Comparison of ENCODE assay signal across 10 cellular contexts in the genomic region with DNA sequence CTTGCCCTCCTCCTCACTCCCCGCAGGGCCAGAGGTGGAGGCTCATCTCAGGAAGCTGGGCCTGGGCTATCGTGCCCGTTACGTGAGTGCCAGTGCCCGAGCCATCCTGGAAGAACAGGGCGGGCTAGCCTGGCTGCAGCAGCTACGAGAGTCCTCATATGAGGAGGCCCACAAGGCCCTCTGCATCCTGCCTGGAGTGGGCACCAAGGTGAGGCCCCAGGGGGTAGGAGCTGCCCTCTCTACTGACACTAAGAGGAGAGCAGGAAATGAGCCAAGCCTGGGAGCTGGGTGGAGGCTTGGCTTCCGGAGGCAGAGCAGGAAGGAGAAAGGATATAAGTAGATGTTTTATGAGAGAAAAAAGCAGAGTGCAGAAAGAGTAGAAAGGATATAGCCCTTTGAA. TPM values are rescaled to one million over a fixed set of nuclear protein-coding genes. Genes with fewer than 3 reads are reported as not detected.
A peak's percentile ranks its signal among the peaks of the same experiment; 100 is the strongest.
DNase-seq lines count a peak whose midpoint lies in the region; ATAC-seq, FAIRE-seq and TF ChIP-seq lines count a peak whose summit lies in the region.
"Had no signal": no experiment of that assay in that cellular context is flagged by ENCODE, and none has a peak within 500 bp of the region (broad histone marks: within the 10 kb centered on the region; RNA-seq: fewer than 3 reads in every experiment).

No MANE protein-coding gene starts in this region.

- H3K4me2 ChIP-seq in OCI-LY7 (ENCODE audit: low read length) (peak overlapping the region; percentile 28; the same call in 1 of the 2 replicates), HepG2 (ENCODE audit: low read depth, low read length) (no peak overlapping the region)

- H3K9me2 ChIP-seq in OCI-LY7 (ENCODE audit: insufficient read depth, low read length) = no peaks in the 10 kb centered on the region

- no peak for FAIRE-seq in HepG2 (lab: Jason Lieb, UNC)

- H4K20me1 ChIP-seq in OCI-LY7 (ENCODE audit: insufficient read depth, low read length) = no peaks in the 10 kb centered on the region
- H4K20me1 ChIP-seq in HepG2 (ENCODE audit: insufficient read depth, low read length) = no peaks in the 10 kb centered on the region

- H3K27me3 Mint-ChIP-seq in activated T-cell treated with anti-CD3 and anti-CD28 coated beads, Interleukin-2, amount 50 U/mL, for 24 hours = no peaks in the 10 kb centered on the region

- H2AFZ ChIP-seq in OCI-LY7 (ENCODE audit: low read length) = no peak overlapping the region
- H2AFZ ChIP-seq in HepG2 (ENCODE audit: low read length) = no peak overlapping the region

- H3K79me2 ChIP-seq in OCI-LY7 (ENCODE audit: insufficient read depth, low read depth, low read length) (peaks cover 19% of the 10 kb centered on the region), HepG2 (ENCODE audit: insufficient read depth, low read length) (peaks cover 13% of the 10 kb centered on the region)

- H3K9me3 ChIP-seq in OCI-LY7 (ENCODE audit: low read length) (no peaks in the 10 kb centered on the region), HepG2 (ENCODE audit: low read length) (no peaks in the 10 kb centered on the region)
- H3K9me3 ChIP-seq: MG63 had no signal

- TF ChIP-seq CTCF in OCI-LY7 (conservative IDR thresholded peaks at IDR 0.05; ENCODE audit: low read length) (no peak), HepG2 (CRISPR knock-in tag; IDR thresholded peaks at IDR 0.05) (no peak)

- peaks cover 92% of the 10 kb centered on the region for H3K36me3 Mint-ChIP-seq in activated T-cell treated with anti-CD3 and anti-CD28 coated beads, Interleukin-2, amount 50 U/mL, for 24 hours (ENCODE audit: low read depth)
- peaks cover 98% of the 10 kb centered on the region for H3K36me3 Mint-ChIP-seq in stimulated activated effector memory CD8-positive, alpha-beta T cell treated with anti-CD3 and anti-CD28 coated beads, Interleukin-12 subunit alpha, Interleukin-12 subunit beta, amount 100 ng/mL, for 72 hours

- POLR2A ChIA-PET in OCI-LY7 (lab: Charles Lee) = interaction anchor here (0.5 to 2.3 kb wide), 3 partner anchors 20 to 84 kb away, joined by 3 to 7 read pairs (median 6); no protein-coding TSS in a partner anchor
- POLR2A ChIA-PET in HepG2 (lab: Yijun Ruan, JAX) = interaction anchor here (1.4 to 1.8 kb wide), 3 partner anchors 14 to 22 kb away, joined by 3 to 6 read pairs (median 5); a partner anchor contains a TSS

- H3K4me1 Mint-ChIP-seq in activated T-cell treated with anti-CD3 and anti-CD28 coated beads, Interleukin-2, amount 50 U/mL, for 24 hours (ENCODE audit: low read depth) = peaks cover 40% of the 10 kb centered on the region
- peaks cover 47% of the 10 kb centered on the region for H3K4me1 Mint-ChIP-seq in stimulated activated effector memory CD8-positive, alpha-beta T cell treated with anti-CD3 and anti-CD28 coated beads, Interleukin-12 subunit alpha, Interleukin-12 subunit beta, amount 100 ng/mL, for 72 hours

- no peaks in the 10 kb centered on the region for H3K27me3 ChIP-seq in HepG2 (ENCODE audit: control insufficient read depth in 1 of 2, insufficient read depth in 2 of 2, low read length in 2 of 2)
- H3K27me3 ChIP-seq: MG63 had no signal

- H3K9ac ChIP-seq in HepG2 (ENCODE audit: insufficient read depth, low read depth, low read length) = no peak overlapping the region

- CTCF ChIA-PET in OCI-LY7 (lab: Charles Lee; ENCODE audit: unreplicated experiment) (no interaction called here), HepG2 (lab: Yijun Ruan, JAX; ENCODE audit: low intra/inter-chr PET ratio, low total read pairs) (no interaction called here)

- H3K36me3 ChIP-seq in OCI-LY7 (ENCODE audit: insufficient read depth, low read length) (peaks cover 88% of the 10 kb centered on the region), HepG2 (replicated peaks in 1 of 2; ENCODE audit: control insufficient read depth in 1 of 2, insufficient read depth in 2 of 2, low read length in 2 of 2) (peaks cover 14 to 54% of the 10 kb centered on the region in 2 experiments)

- WGBS in HepG2 (ENCODE audit: low lambda C conversion rate) = 94% methylated on average over 8 of the region's 8 CpGs

- no peak for TF ChIP-seq RAD21 in HepG2 (CRISPR knock-in tag; IDR thresholded peaks at IDR 0.05)

- H3K4me1 ChIP-seq in OCI-LY7 (ENCODE audit: insufficient read depth, low read length, poor library complexity, severe bottlenecking) (peaks cover 38% of the 10 kb centered on the region), HepG2 (ENCODE audit: insufficient read depth, low read length) (peaks cover 13% of the 10 kb centered on the region)

- TF ChIP-seq EP300 in HepG2 (IDR thresholded peaks at IDR 0.05; ENCODE audit: low read depth in 2 of 2, low read length in 2 of 2) = no peak
- TF ChIP-seq EP300 in HepG2 (CRISPR knock-in tag; IDR thresholded peaks at IDR 0.05; ENCODE audit: borderline replicate concordance) = no peak

- no peak for TF ChIP-seq POLR2A in HepG2 (IDR thresholded peaks at IDR 0.05; ENCODE audit: insufficient read depth in 1 of 2, low read depth in 2 of 2, low read length in 2 of 2)

- no peak for DNase-seq in activated T-cell treated with anti-CD3 and anti-CD28 coated beads, Interleukin-2, amount 50 U/mL, for 24 hours
- no peak for DNase-seq in activated T-cell treated with anti-CD3 and anti-CD28 coated beads, Interleukin-2, amount 50 U/mL, for 1 hour
- DNase-seq in OCI-LY7 (ENCODE audit: low spot score) (peak; percentile 21), dermis blood vessel endothelial cell (peak; percentile 51), HepG2 (ENCODE audit: low spot score) (no peak)
- no peak for DNase-seq in stimulated activated effector memory CD8-positive, alpha-beta T cell treated with anti-CD3 and anti-CD28 coated beads, Interleukin-12 subunit alpha, Interleukin-12 subunit beta, amount 100 ng/mL, for 72 hours (ENCODE audit: low spot score in 2 of 2)
- DNase-seq: left colon, MG63 had no signal

- intact Hi-C loops in OCI-LY7 (cut with micrococcal nuclease; ENCODE audit: unreplicated experiment) = loop anchor here (5.0 to 10.0 kb wide), 2 partner anchors 178 to 640 kb away; a partner anchor contains a TSS
- intact Hi-C loops in HepG2 (cut with micrococcal nuclease; ENCODE audit: unreplicated experiment) = no loop called here

- H3K9me3 Mint-ChIP-seq in activated T-cell treated with anti-CD3 and anti-CD28 coated beads, Interleukin-2, amount 50 U/mL, for 24 hours = no peaks in the 10 kb centered on the region
- H3K9me3 Mint-ChIP-seq in stimulated activated effector memory CD8-positive, alpha-beta T cell treated with anti-CD3 and anti-CD28 coated beads, Interleukin-12 subunit alpha, Interleukin-12 subunit beta, amount 100 ng/mL, for 72 hours = no peaks in the 10 kb centered on the region

- in situ Hi-C loops in HepG2 (cut with HindIII; ENCODE audit: extremely low pct_ligation_motif_present, low pct_unique_long_range_greater_than_20kb) = no loop called here

- peak overlapping the region; percentile 6 for H3K4me3 ChIP-seq in OCI-LY7 (ENCODE audit: low read depth, low read length, poor library complexity, severe bottlenecking)
- no peak overlapping the region for H3K4me3 ChIP-seq in HepG2 (replicated peaks in 1 of 3; ENCODE audit: insufficient read depth in 1 of 3, low read depth in 2 of 3, low read length in 3 of 3)
- H3K4me3 ChIP-seq: MG63 had no signal

- peak overlapping the region; percentile 22 for H3K27ac ChIP-seq in OCI-LY7 (ENCODE audit: low read depth, low read length, poor library complexity, severe bottlenecking)
- no peak overlapping the region for H3K27ac ChIP-seq in HepG2 (ENCODE audit: extremely low read length, insufficient read depth, low read length)

- no peak overlapping the region for H3K4me3 Mint-ChIP-seq in activated T-cell treated with anti-CD3 and anti-CD28 coated beads, Interleukin-2, amount 50 U/mL, for 24 hours
- no peak overlapping the region for H3K4me3 Mint-ChIP-seq in stimulated activated effector memory CD8-positive, alpha-beta T cell treated with anti-CD3 and anti-CD28 coated beads, Interleukin-12 subunit alpha, Interleukin-12 subunit beta, amount 100 ng/mL, for 72 hours

- no peak for ATAC-seq in stimulated activated effector memory CD8-positive, alpha-beta T cell treated with anti-CD3 and anti-CD28 coated beads, Interleukin-12 subunit alpha, Interleukin-12 subunit beta, amount 100 ng/mL, for 72 hours
- ATAC-seq in GM21526 (IDR thresholded peaks at IDR 0.05; ENCODE audit: low FRiP score, unreplicated experiment) (no peak), GM21825 (IDR thresholded peaks at IDR 0.05; ENCODE audit: unreplicated experiment) (no peak), HepG2 (no peak)
- ATAC-seq: left colon had no signal

- BruUV-seq in OCI-LY7 (replicated peaks; lab: Mats Ljungman, UMichigan) = no TSS peak
- BruUV-seq in HepG2 (replicated peaks; lab: Mats Ljungman, UMichigan) = no TSS peak

- peak overlapping the region; percentile 84 for H3K27ac Mint-ChIP-seq in activated T-cell treated with anti-CD3 and anti-CD28 coated beads, Interleukin-2, amount 50 U/mL, for 24 hours
- peak overlapping the region; percentile 63 for H3K27ac Mint-ChIP-seq in stimulated activated effector memory CD8-positive, alpha-beta T cell treated with anti-CD3 and anti-CD28 coated beads, Interleukin-12 subunit alpha, Interleukin-12 subunit beta, amount 100 ng/mL, for 72 hours

RNA-seq across cellular contexts. Expression of a gene that starts 4.9 kb away (rescaled TPM):
- total RNA-seq in OCI-LY7 (2014; rRNA removed; shearing (Covaris generic)) = 98.9 and 121 TPM in 2 replicates
- total RNA-seq in OCI-LY7 (2022) (119 and 120 TPM in 2 replicates), dermis blood vessel endothelial cell (15.5 and 16.6 TPM in 2 replicates), HepG2 (2016; rRNA removed; fragmentation: Illumina TruSeq; extraction: Trizol) (23.8 and 28.7 TPM in 2 replicates)
- total RNA-seq in HepG2 (2016; cell fraction: cytosol; rRNA removed; fragmentation: Illumina TruSeq; extraction: Trizol; ENCODE audit: low read depth) = 45.5 and 45.8 TPM in 2 replicates
- 26.5 and 28.3 TPM in 2 replicates for total RNA-seq in HepG2 (2016; cell fraction: insoluble cytoplasmic fraction; rRNA removed; fragmentation: Illumina TruSeq; extraction: Trizol)
- 17.8 and 19.8 TPM in 2 replicates for total RNA-seq in HepG2 (2016; cell fraction: membrane; rRNA removed; fragmentation: Illumina TruSeq; extraction: Trizol)
- total RNA-seq in HepG2 (2016; cell fraction: nucleus; rRNA removed; fragmentation: Illumina TruSeq; extraction: Trizol) = 23.3 and 24.6 TPM in 2 replicates
- polyA plus RNA-seq in HepG2 (2011; rRNA removed) = 33.2 and 38.9 TPM in 2 replicates
- polyA plus RNA-seq in HepG2 (2011; cell fraction: cytosol; rRNA removed) = 23.2 and 27.3 TPM in 2 replicates
- polyA plus RNA-seq in HepG2 (2011; cell fraction: nucleus; rRNA removed) = 48.7 and 59.7 TPM in 2 replicates
- polyA plus RNA-seq in HepG2 (2012) = 19.0 and 19.1 TPM in 2 replicates
- 9.3 and 10.9 TPM in 2 replicates for polyA plus RNA-seq in HepG2 (2016; cell fraction: cytosol; fragmentation: Illumina TruSeq; extraction: Trizol; ENCODE audit: low read depth)
- 31.9 and 32.4 TPM in 2 replicates for polyA plus RNA-seq in HepG2 (2016; cell fraction: insoluble cytoplasmic fraction; fragmentation: Illumina TruSeq; extraction: Trizol; ENCODE audit: low read depth)
- 15.9 and 18.6 TPM in 2 replicates for polyA plus RNA-seq in HepG2 (2016; cell fraction: membrane; fragmentation: Illumina TruSeq; extraction: Trizol; ENCODE audit: low read depth)
- polyA plus RNA-seq in HepG2 (2016; cell fraction: nucleus; fragmentation: Illumina TruSeq; extraction: Trizol; ENCODE audit: insufficient read depth, low read depth) = 26.3 and 38.4 TPM in 2 replicates
- polyA minus RNA-seq in HepG2 (2011; rRNA and poly(A)+ RNA removed; ENCODE audit: low replicate concordance) = 89.8 and 134 TPM in 2 replicates
- 15.1 and 17.1 TPM in 2 replicates for polyA minus RNA-seq in HepG2 (2011; cell fraction: cytosol; rRNA and poly(A)+ RNA removed)
- polyA minus RNA-seq in HepG2 (2011; cell fraction: nucleus; rRNA and poly(A)+ RNA removed) = 56.5 and 63.9 TPM in 2 replicates

RNA-seq across cellular contexts. Expression of a gene that starts 15.1 kb away (rescaled TPM):
- total RNA-seq in OCI-LY7 (2014; rRNA removed; shearing (Covaris generic)) = not detected in 2 replicates
- total RNA-seq in OCI-LY7 (2022) (not detected in 2 replicates), dermis blood vessel endothelial cell (34.7 and 40.3 TPM in 2 replicates), HepG2 (2016; rRNA removed; fragmentation: Illumina TruSeq; extraction: Trizol) (51.8 and 53.3 TPM in 2 replicates)
- 40.6 and 50.9 TPM in 2 replicates for total RNA-seq in HepG2 (2016; cell fraction: cytosol; rRNA removed; fragmentation: Illumina TruSeq; extraction: Trizol; ENCODE audit: low read depth)
- total RNA-seq in HepG2 (2016; cell fraction: insoluble cytoplasmic fraction; rRNA removed; fragmentation: Illumina TruSeq; extraction: Trizol) = 49.0 and 53.3 TPM in 2 replicates
- 44.9 and 61.9 TPM in 2 replicates for total RNA-seq in HepG2 (2016; cell fraction: membrane; rRNA removed; fragmentation: Illumina TruSeq; extraction: Trizol)
- total RNA-seq in HepG2 (2016; cell fraction: nucleus; rRNA removed; fragmentation: Illumina TruSeq; extraction: Trizol) = 26.4 and 30.0 TPM in 2 replicates
- polyA plus RNA-seq in HepG2 (2011; rRNA removed) = 26.4 and 27.7 TPM in 2 replicates
- polyA plus RNA-seq in HepG2 (2011; cell fraction: cytosol; rRNA removed) = 25.3 and 29.8 TPM in 2 replicates
- polyA plus RNA-seq in HepG2 (2011; cell fraction: nucleus; rRNA removed) = 30.9 and 36.6 TPM in 2 replicates
- polyA plus RNA-seq in HepG2 (2012) = 17.5 and 20.2 TPM in 2 replicates
- polyA plus RNA-seq in HepG2 (2016; cell fraction: cytosol; fragmentation: Illumina TruSeq; extraction: Trizol; ENCODE audit: low read depth) = 36.8 and 48.6 TPM in 2 replicates
- polyA plus RNA-seq in HepG2 (2016; cell fraction: insoluble cytoplasmic fraction; fragmentation: Illumina TruSeq; extraction: Trizol; ENCODE audit: low read depth) = 45.8 and 51.6 TPM in 2 replicates
- 36.9 and 45.8 TPM in 2 replicates for polyA plus RNA-seq in HepG2 (2016; cell fraction: membrane; fragmentation: Illumina TruSeq; extraction: Trizol; ENCODE audit: low read depth)
- 55.8 and 58.3 TPM in 2 replicates for polyA plus RNA-seq in HepG2 (2016; cell fraction: nucleus; fragmentation: Illumina TruSeq; extraction: Trizol; ENCODE audit: insufficient read depth, low read depth)
- 4.7 and 17.6 TPM in 2 replicates for polyA minus RNA-seq in HepG2 (2011; rRNA and poly(A)+ RNA removed; ENCODE audit: low replicate concordance)
- polyA minus RNA-seq in HepG2 (2011; cell fraction: cytosol; rRNA and poly(A)+ RNA removed) = 8.4 and 15.1 TPM in 2 replicates
- polyA minus RNA-seq in HepG2 (2011; cell fraction: nucleus; rRNA and poly(A)+ RNA removed) = 8.4 and 10.3 TPM in 2 replicates

RNA-seq across cellular contexts. Expression of a gene that starts 23.1 kb away (rescaled TPM):
- total RNA-seq in OCI-LY7 (2014; rRNA removed; shearing (Covaris generic)) = 29.2 and 31.9 TPM in 2 replicates
- total RNA-seq in OCI-LY7 (2022) (31.5 and 35.5 TPM in 2 replicates), dermis blood vessel endothelial cell (24.8 and 29.3 TPM in 2 replicates), HepG2 (2016; rRNA removed; fragmentation: Illumina TruSeq; extraction: Trizol) (7.5 and 10.0 TPM in 2 replicates)
- 1.9 and 2.6 TPM in 2 replicates for total RNA-seq in HepG2 (2016; cell fraction: cytosol; rRNA removed; fragmentation: Illumina TruSeq; extraction: Trizol; ENCODE audit: low read depth)
- 6.6 and 9.5 TPM in 2 replicates for total RNA-seq in HepG2 (2016; cell fraction: insoluble cytoplasmic fraction; rRNA removed; fragmentation: Illumina TruSeq; extraction: Trizol)
- 4.2 and 4.4 TPM in 2 replicates for total RNA-seq in HepG2 (2016; cell fraction: membrane; rRNA removed; fragmentation: Illumina TruSeq; extraction: Trizol)
- total RNA-seq in HepG2 (2016; cell fraction: nucleus; rRNA removed; fragmentation: Illumina TruSeq; extraction: Trizol) = 11.3 and 13.7 TPM in 2 replicates
- polyA plus RNA-seq in HepG2 (2011; rRNA removed) = 7.3 and 7.4 TPM in 2 replicates
- polyA plus RNA-seq in HepG2 (2011; cell fraction: cytosol; rRNA removed) = 4.3 and 5.0 TPM in 2 replicates
- polyA plus RNA-seq in HepG2 (2011; cell fraction: nucleus; rRNA removed) = 26.1 and 36.3 TPM in 2 replicates
- polyA plus RNA-seq in HepG2 (2012) = 6.0 and 6.8 TPM in 2 replicates
- polyA plus RNA-seq in HepG2 (2016; cell fraction: cytosol; fragmentation: Illumina TruSeq; extraction: Trizol; ENCODE audit: low read depth) = 0.49 and 0.61 TPM in 2 replicates
- 6.7 and 7.2 TPM in 2 replicates for polyA plus RNA-seq in HepG2 (2016; cell fraction: insoluble cytoplasmic fraction; fragmentation: Illumina TruSeq; extraction: Trizol; ENCODE audit: low read depth)
- 1.5 and 1.6 TPM in 2 replicates for polyA plus RNA-seq in HepG2 (2016; cell fraction: membrane; fragmentation: Illumina TruSeq; extraction: Trizol; ENCODE audit: low read depth)
- polyA plus RNA-seq in HepG2 (2016; cell fraction: nucleus; fragmentation: Illumina TruSeq; extraction: Trizol; ENCODE audit: insufficient read depth, low read depth) = 29.3 and 31.8 TPM in 2 replicates
- 9.9 and 28.6 TPM in 2 replicates for polyA minus RNA-seq in HepG2 (2011; rRNA and poly(A)+ RNA removed; ENCODE audit: low replicate concordance)
- polyA minus RNA-seq in HepG2 (2011; cell fraction: cytosol; rRNA and poly(A)+ RNA removed) = 3.2 and 6.0 TPM in 2 replicates
- 12.9 and 15.8 TPM in 2 replicates for polyA minus RNA-seq in HepG2 (2011; cell fraction: nucleus; rRNA and poly(A)+ RNA removed)

RNA-seq across cellular contexts. Expression of a gene that starts 37.6 kb away (rescaled TPM):
- total RNA-seq in OCI-LY7 (2014; rRNA removed; shearing (Covaris generic)) = 51.6 and 62.0 TPM in 2 replicates
- total RNA-seq in OCI-LY7 (2022) = 56.4 and 58.5 TPM in 2 replicates
- 39.5 and 60.6 TPM in 2 replicates for total RNA-seq in dermis blood vessel endothelial cell
- 37.1 and 43.3 TPM in 2 replicates for total RNA-seq in HepG2 (2016; rRNA removed; fragmentation: Illumina TruSeq; extraction: Trizol)
- 40.6 and 44.9 TPM in 2 replicates for total RNA-seq in HepG2 (2016; cell fraction: cytosol; rRNA removed; fragmentation: Illumina TruSeq; extraction: Trizol; ENCODE audit: low read depth)
- total RNA-seq in HepG2 (2016; cell fraction: insoluble cytoplasmic fraction; rRNA removed; fragmentation: Illumina TruSeq; extraction: Trizol) = 36.0 and 42.7 TPM in 2 replicates
- total RNA-seq in HepG2 (2016; cell fraction: membrane; rRNA removed; fragmentation: Illumina TruSeq; extraction: Trizol) = 75.9 and 78.8 TPM in 2 replicates
- total RNA-seq in HepG2 (2016; cell fraction: nucleus; rRNA removed; fragmentation: Illumina TruSeq; extraction: Trizol) = 19.3 and 22.3 TPM in 2 replicates
- polyA plus RNA-seq in HepG2 (2011; rRNA removed) = 32.1 and 34.4 TPM in 2 replicates
- polyA plus RNA-seq in HepG2 (2011; cell fraction: cytosol; rRNA removed) = 33.5 and 41.6 TPM in 2 replicates
- polyA plus RNA-seq in HepG2 (2011; cell fraction: nucleus; rRNA removed) = 31.8 and 32.8 TPM in 2 replicates
- 29.5 and 31.4 TPM in 2 replicates for polyA plus RNA-seq in HepG2 (2012)
- polyA plus RNA-seq in HepG2 (2016; cell fraction: cytosol; fragmentation: Illumina TruSeq; extraction: Trizol; ENCODE audit: low read depth) = 76.9 and 79.2 TPM in 2 replicates
- 59.1 and 65.5 TPM in 2 replicates for polyA plus RNA-seq in HepG2 (2016; cell fraction: insoluble cytoplasmic fraction; fragmentation: Illumina TruSeq; extraction: Trizol; ENCODE audit: low read depth)
- 95.4 and 101 TPM in 2 replicates for polyA plus RNA-seq in HepG2 (2016; cell fraction: membrane; fragmentation: Illumina TruSeq; extraction: Trizol; ENCODE audit: low read depth)
- 46.7 and 52.3 TPM in 2 replicates for polyA plus RNA-seq in HepG2 (2016; cell fraction: nucleus; fragmentation: Illumina TruSeq; extraction: Trizol; ENCODE audit: insufficient read depth, low read depth)
- polyA minus RNA-seq in HepG2 (2011; rRNA and poly(A)+ RNA removed; ENCODE audit: low replicate concordance) = 35.7 and 37.3 TPM in 2 replicates
- 27.4 and 29.7 TPM in 2 replicates for polyA minus RNA-seq in HepG2 (2011; cell fraction: cytosol; rRNA and poly(A)+ RNA removed)
- polyA minus RNA-seq in HepG2 (2011; cell fraction: nucleus; rRNA and poly(A)+ RNA removed) = 12.6 and 14.8 TPM in 2 replicates

RNA-seq across cellular contexts. Expression of a gene that starts 38.2 kb away (rescaled TPM):
- 89.8 and 99.5 TPM in 2 replicates for total RNA-seq in OCI-LY7 (2014; rRNA removed; shearing (Covaris generic))
- 93.5 and 118 TPM in 2 replicates for total RNA-seq in OCI-LY7 (2022)
- total RNA-seq in dermis blood vessel endothelial cell = 210 and 309 TPM in 2 replicates
- 73.9 and 83.6 TPM in 2 replicates for total RNA-seq in HepG2 (2016; rRNA removed; fragmentation: Illumina TruSeq; extraction: Trizol)
- total RNA-seq in HepG2 (2016; cell fraction: cytosol; rRNA removed; fragmentation: Illumina TruSeq; extraction: Trizol; ENCODE audit: low read depth) = 33.6 and 36.2 TPM in 2 replicates
- total RNA-seq in HepG2 (2016; cell fraction: insoluble cytoplasmic fraction; rRNA removed; fragmentation: Illumina TruSeq; extraction: Trizol) = 70.0 and 87.2 TPM in 2 replicates
- 53.3 and 56.0 TPM in 2 replicates for total RNA-seq in HepG2 (2016; cell fraction: membrane; rRNA removed; fragmentation: Illumina TruSeq; extraction: Trizol)
- 59.7 and 66.4 TPM in 2 replicates for total RNA-seq in HepG2 (2016; cell fraction: nucleus; rRNA removed; fragmentation: Illumina TruSeq; extraction: Trizol)
- 27.2 and 30.1 TPM in 2 replicates for polyA plus RNA-seq in HepG2 (2011; rRNA removed)
- 38.6 and 40.7 TPM in 2 replicates for polyA plus RNA-seq in HepG2 (2011; cell fraction: cytosol; rRNA removed)
- 29.3 and 34.8 TPM in 2 replicates for polyA plus RNA-seq in HepG2 (2011; cell fraction: nucleus; rRNA removed)
- polyA plus RNA-seq in HepG2 (2012) = 27.0 and 41.3 TPM in 2 replicates
- polyA plus RNA-seq in HepG2 (2016; cell fraction: cytosol; fragmentation: Illumina TruSeq; extraction: Trizol; ENCODE audit: low read depth) = 28.3 and 37.9 TPM in 2 replicates
- polyA plus RNA-seq in HepG2 (2016; cell fraction: insoluble cytoplasmic fraction; fragmentation: Illumina TruSeq; extraction: Trizol; ENCODE audit: low read depth) = 75.5 and 85.0 TPM in 2 replicates
- 43.0 TPM in 2 replicates for polyA plus RNA-seq in HepG2 (2016; cell fraction: membrane; fragmentation: Illumina TruSeq; extraction: Trizol; ENCODE audit: low read depth)
- polyA plus RNA-seq in HepG2 (2016; cell fraction: nucleus; fragmentation: Illumina TruSeq; extraction: Trizol; ENCODE audit: insufficient read depth, low read depth) = 75.8 and 91.3 TPM in 2 replicates
- polyA minus RNA-seq in HepG2 (2011; rRNA and poly(A)+ RNA removed; ENCODE audit: low replicate concordance) = 36.5 and 108 TPM in 2 replicates
- polyA minus RNA-seq in HepG2 (2011; cell fraction: cytosol; rRNA and poly(A)+ RNA removed) = 34.9 and 44.1 TPM in 2 replicates
- polyA minus RNA-seq in HepG2 (2011; cell fraction: nucleus; rRNA and poly(A)+ RNA removed) = 62.7 and 78.3 TPM in 2 replicates

Comparison
In these comparisons a context has a peak if more than half of its experiments do, and no peak if none do; other contexts are left out.
1. DNase-seq: peak in OCI-LY7 (single experiment) and dermis blood vessel endothelial cell (single experiment); none in activated T-cell treated with anti-CD3 and anti-CD28 coated beads, Interleukin-2, amount 50 U/mL, for 24 hours (single experiment), activated T-cell treated with anti-CD3 and anti-CD28 coated beads, Interleukin-2, amount 50 U/mL, for 1 hour (single experiment), stimulated activated effector memory CD8-positive, alpha-beta T cell treated with anti-CD3 and anti-CD28 coated beads, Interleukin-12 subunit alpha, Interleukin-12 subunit beta, amount 100 ng/mL, for 72 hours (0 of 2) and HepG2 (single experiment).
2. RNA of a gene that starts 15.1 kb away (total RNA-seq): 26.4 to 61.9 TPM in HepG2 and 34.7 to 40.3 TPM in dermis blood vessel endothelial cell; not detected in OCI-LY7; every median in the first group is over 10 times any median in the second.